Comparison of ENCODE assay signal across 24 cellular contexts in the genomic region with DNA sequence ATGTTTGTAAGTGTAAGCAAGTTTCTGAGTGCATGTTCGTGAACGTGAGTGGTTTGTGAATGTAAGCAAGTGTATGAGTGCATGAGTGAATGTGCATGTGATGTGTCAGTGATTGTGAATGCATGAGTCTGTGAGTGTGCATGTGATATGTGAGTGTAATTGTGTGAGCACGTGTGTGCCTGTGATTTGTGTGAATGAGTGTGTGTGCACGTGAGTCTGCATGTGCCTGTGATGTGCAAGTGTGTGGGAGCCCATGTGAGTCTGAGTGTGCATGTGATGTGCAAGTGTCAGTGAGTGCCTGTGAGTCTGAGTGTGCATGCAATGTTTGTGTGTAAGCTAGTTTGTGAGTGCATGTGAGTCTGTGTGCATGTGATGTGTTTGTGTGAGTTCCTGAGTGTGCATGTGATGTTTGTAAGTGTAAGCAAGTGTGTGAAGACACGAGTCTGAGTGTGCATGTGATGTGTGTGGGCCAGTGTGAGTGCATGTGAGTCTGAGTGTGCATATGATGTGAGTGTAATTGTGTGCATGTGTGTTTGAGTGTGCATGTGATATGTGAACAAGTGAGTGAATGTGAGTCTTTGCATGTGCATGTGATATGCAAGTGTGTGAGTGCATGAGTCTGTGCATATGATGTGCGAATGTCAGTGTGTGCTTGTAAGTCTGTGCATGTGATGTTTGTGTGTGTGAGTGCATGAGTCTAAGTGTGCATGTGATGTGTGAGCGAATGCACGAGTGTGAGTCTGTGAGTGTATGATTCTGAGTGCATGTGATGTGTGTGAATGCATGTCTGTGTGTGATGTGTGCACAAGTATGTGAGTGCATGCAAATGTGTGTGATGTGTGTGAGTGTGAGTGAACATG.
"Had no signal": no experiment of that assay in that cellular context is flagged by ENCODE, and none has a peak within 500 bp of the region (broad histone marks: within the 10 kb centered on the region; RNA-seq: fewer than 3 reads in every experiment).

No MANE protein-coding gene starts in this region.

- ATAC-seq: esophagus mucosa; gastrocnemius medialis; heart right ventricle; lower lobe of right lung; natural killer cell treated with Interleukin-12 subunit alpha and Interleukin-12 subunit beta and Interleukin-15 and Interleukin-18, amount 100 ng/mL, for 72 hours; stimulated activated effector memory CD8-positive, alpha-beta T cell treated with anti-CD3 and anti-CD28 coated beads, Interleukin-12 subunit alpha, Interleukin-12 subunit beta, amount 100 ng/mL, for 72 hours; stimulated activated naive CD8-positive, alpha-beta T cell treated with anti-CD3 and anti-CD28 coated beads, Interleukin-15, Interleukin-2, amounts not matched to agents 100 U/mL and 50 U/mL, for 24 hours had no signal

- DNase-seq: effector memory CD4-positive, alpha-beta T cell; gastrocnemius medialis; heart right ventricle; islet precursor cell; left ventricle myocardium inferior; lower lobe of right lung; midbrain; nucleus accumbens; ovary; small intestine; stimulated activated CD4-positive, alpha-beta T cell treated with anti-CD3 and anti-CD28 coated beads, Interleukin-12 subunit alpha, Interleukin-12 subunit beta, amount 100 ng/mL, for 4 hours; stimulated activated CD4-positive, alpha-beta T cell treated with anti-CD3 and anti-CD28 coated beads, Interleukin-2, amount 100 ng/mL, for 48 hours; stimulated activated CD8-positive, alpha-beta memory T cell treated with anti-CD3 and anti-CD28 coated beads, Interleukin-4, amount 100 ng/mL, for 48 hours; stimulated activated naive CD8-positive, alpha-beta T cell treated with anti-CD3 and anti-CD28 coated beads, Interleukin-15, Interleukin-2, amounts not matched to agents 100 U/mL and 50 U/mL, for 24 hours; thyroid gland; upper lobe of left lung had no signal

- H3K36me3 Mint-ChIP-seq: memory B cell; natural killer cell treated with Interleukin-12 subunit alpha and Interleukin-12 subunit beta and Interleukin-15 and Interleukin-18, amount 100 ng/mL, for 72 hours; neural progenitor cell; stimulated activated effector memory CD8-positive, alpha-beta T cell treated with anti-CD3 and anti-CD28 coated beads, Interleukin-12 subunit alpha, Interleukin-12 subunit beta, amount 100 ng/mL, for 72 hours had no signal

- H3K4me2 ChIP-seq: neural progenitor cell had no signal

- H3K9me3 ChIP-seq: gastrocnemius medialis, heart right ventricle, left ventricle myocardium inferior, lower lobe of right lung, ovary, right atrium auricular region, suprapubic skin, thyroid gland, upper lobe of left lung had no signal

- H3K27ac ChIP-seq: heart right ventricle, left ventricle myocardium inferior, lower lobe of right lung, neural progenitor cell, ovary, right atrium auricular region, suprapubic skin, thyroid gland, upper lobe of left lung had no signal

- H3K27me3 ChIP-seq: gastrocnemius medialis, heart right ventricle, neural progenitor cell, ovary, right atrium auricular region, suprapubic skin, thyroid gland, upper lobe of left lung had no signal

- FAIRE-seq: endometrium, small intestine had no signal

- H3K27ac Mint-ChIP-seq: memory B cell; natural killer cell treated with Interleukin-12 subunit alpha and Interleukin-12 subunit beta and Interleukin-15 and Interleukin-18, amount 100 ng/mL, for 72 hours; neural progenitor cell; stimulated activated effector memory CD8-positive, alpha-beta T cell treated with anti-CD3 and anti-CD28 coated beads, Interleukin-12 subunit alpha, Interleukin-12 subunit beta, amount 100 ng/mL, for 72 hours had no signal

- H2AFZ ChIP-seq: neural progenitor cell had no signal

- H3K4me3 Mint-ChIP-seq: memory B cell; natural killer cell treated with Interleukin-12 subunit alpha and Interleukin-12 subunit beta and Interleukin-15 and Interleukin-18, amount 100 ng/mL, for 72 hours; neural progenitor cell; stimulated activated effector memory CD8-positive, alpha-beta T cell treated with anti-CD3 and anti-CD28 coated beads, Interleukin-12 subunit alpha, Interleukin-12 subunit beta, amount 100 ng/mL, for 72 hours had no signal

- H3K27me3 Mint-ChIP-seq: memory B cell; natural killer cell treated with Interleukin-12 subunit alpha and Interleukin-12 subunit beta and Interleukin-15 and Interleukin-18, amount 100 ng/mL, for 72 hours had no signal

- H3K4me3 ChIP-seq: gastrocnemius medialis, heart right ventricle, left ventricle myocardium inferior, lower lobe of right lung, neural progenitor cell, ovary, right atrium auricular region, suprapubic skin, thyroid gland, upper lobe of left lung had no signal

- H3K4me1 Mint-ChIP-seq: memory B cell; stimulated activated effector memory CD8-positive, alpha-beta T cell treated with anti-CD3 and anti-CD28 coated beads, Interleukin-12 subunit alpha, Interleukin-12 subunit beta, amount 100 ng/mL, for 72 hours had no signal

- H3K9ac ChIP-seq: neural progenitor cell had no signal

- H3K36me3 ChIP-seq: gastrocnemius medialis, heart right ventricle, left ventricle myocardium inferior, lower lobe of right lung, neural progenitor cell, ovary, right atrium auricular region, suprapubic skin, thyroid gland, upper lobe of left lung had no signal
